Comparison of ENCODE assay signal across 1 cellular context in genomic region chr11:128905345-128906184, GRCh38.
TF ChIP-seq lines count a peak whose summit lies in the region.

No MANE protein-coding gene starts in this region.

TF ChIP-seq in K562, 482 proteins besides CTCF, POLR2A, EP300 and RAD21:
- TF ChIP-seq ZBTB49 (CRISPR knock-in tag; IDR thresholded peaks at IDR 0.05; ENCODE audit: borderline replicate concordance): no peak
- TF ChIP-seq SUPT5H (IDR thresholded peaks at IDR 0.05): no peak
- TF ChIP-seq MITF (IDR thresholded peaks at IDR 0.05): no peak
- no peak for TF ChIP-seq HEY1 (CRISPR knock-in tag; IDR thresholded peaks at IDR 0.05; ENCODE audit: borderline replicate concordance)
- TF ChIP-seq ZNF282 (CRISPR knock-in tag; IDR thresholded peaks at IDR 0.05): no peak
- peak; percentile 59 for TF ChIP-seq VEZF1 (CRISPR knock-in tag; IDR thresholded peaks at IDR 0.05)
